19 cellular contexts compared by ENCODE assay signal in genomic region chr15:49742381-49742780, GRCh38.
"Had no signal": no experiment of that assay in that cellular context is flagged by ENCODE, and none has a peak within 500 bp of the region (broad histone marks: within the 10 kb centered on the region; RNA-seq: fewer than 3 reads in every experiment).

No MANE protein-coding gene starts in this region.

- DNase-seq: activated CD4-positive, alpha-beta memory T cell treated with anti-CD3 and anti-CD28 coated beads for 36 hours; activated CD4-positive, alpha-beta T cell treated with anti-CD3 and anti-CD28 coated beads for 4 hours; activated naive CD4-positive, alpha-beta T cell; activated naive CD8-positive, alpha-beta T cell treated with anti-CD3 and anti-CD28 coated beads for 36 hours; activated T-cell treated with anti-CD3 and anti-CD28 coated beads for 4 hours; amniotic stem cell; caudate nucleus; lower lobe of right lung; SK-N-SH; spleen; stimulated activated CD4-positive, alpha-beta T cell treated with anti-CD3 and anti-CD28 coated beads, Interleukin-4, amount 100 ng/mL, for 4 hours; stimulated activated naive B cell treated with anti-CD40 and anti-IgM and Interleukin-4, amounts not matched to agents 10 μg/mL and 1 μg/mL and 100 μg/mL, for 72 hours had no signal

- H3K27me3 ChIP-seq: body of pancreas, heart left ventricle, neural progenitor cell, spleen had no signal

- H3K4me3 ChIP-seq: body of pancreas, heart left ventricle, lower lobe of right lung, neural progenitor cell, psoas muscle, spleen had no signal

- H3K27ac ChIP-seq: body of pancreas, heart left ventricle, lower lobe of right lung, neural progenitor cell, psoas muscle, spleen had no signal

- H3K36me3 ChIP-seq: heart left ventricle, lower lobe of right lung, neural progenitor cell, spleen had no signal

- ATAC-seq: activated T-helper 17 cell treated with anti-CD3 and anti-CD28 coated beads, Interleukin-2, amount 50 U/mL, for 72 hours; lower lobe of right lung; psoas muscle; sciatic nerve; stimulated activated naive B cell treated with anti-CD40 and anti-IgM and Interleukin-4, amounts not matched to agents 10 μg/mL and 1 μg/mL and 100 μg/mL, for 72 hours; WTC11 had no signal

- H3K4me1 ChIP-seq: heart left ventricle, lower lobe of right lung, neural progenitor cell, psoas muscle, spleen had no signal

- H3K9me3 ChIP-seq: body of pancreas, lower lobe of right lung, SK-N-SH, spleen had no signal
